Comparison of ENCODE assay signal across 33 cellular contexts in the genomic region with DNA sequence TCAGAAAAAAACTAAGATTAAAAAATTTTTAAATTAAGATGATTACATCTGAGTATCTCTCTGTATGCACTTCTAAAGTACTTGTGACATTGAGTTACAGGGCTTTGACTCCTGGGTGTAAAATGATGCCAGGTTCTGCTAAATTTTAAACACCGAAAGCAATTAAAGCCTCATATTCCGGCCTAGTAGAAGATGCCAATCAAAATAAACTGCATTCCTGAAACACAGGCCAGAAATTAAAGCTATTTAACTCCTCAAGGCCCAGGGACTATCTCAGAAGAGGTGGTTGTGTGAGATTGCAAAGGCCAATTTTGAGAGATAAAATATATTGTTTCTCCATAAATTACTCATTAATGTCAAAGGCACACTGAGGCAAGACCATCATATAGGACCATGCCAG.
"Had no signal": no experiment of that assay in that cellular context is flagged by ENCODE, and none has a peak within 500 bp of the region (broad histone marks: within the 10 kb centered on the region; RNA-seq: fewer than 3 reads in every experiment).

No MANE protein-coding gene starts in this region.

- DNase-seq: activated B cell treated with CpG ODN at 0.5 μM for 24 hours; activated CD4-positive, alpha-beta T cell treated with anti-CD3 and anti-CD28 coated beads for 48 hours; activated CD4-positive, alpha-beta T cell treated with anti-CD3 and anti-CD28 coated beads, Interleukin-2, amount 50 U/mL, for 1 hour; activated CD4-positive, alpha-beta T cell treated with anti-CD3 and anti-CD28 coated beads, Interleukin-2, amount 50 U/mL, for 48 hours; activated CD8-positive, alpha-beta memory T cell treated with anti-CD3 and anti-CD28 coated beads for 24 hours; activated CD8-positive, alpha-beta T cell treated with anti-CD3 and anti-CD28 coated beads for 36 hours; activated effector memory CD4-positive, alpha-beta T cell treated with Interleukin-2 at 50 U/mL for 16 hours; activated gamma-delta T cell treated with Interleukin-2 at 50 U/mL for 16 hours; activated naive CD4-positive, alpha-beta T cell treated with Interleukin-2 at 50 U/mL for 16 hours; activated naive CD8-positive, alpha-beta T cell treated with anti-CD3 and anti-CD28 coated beads for 36 hours; activated naive CD8-positive, alpha-beta T cell treated with anti-CD3 and anti-CD28 coated beads, Interleukin-2, amount 50 U/mL, for 24 hours; activated T-cell treated with anti-CD3 and anti-CD28 coated beads, Interleukin-2, amount 50 U/mL, for 4 hours; adrenal gland; brain microvascular endothelial cell; caudate nucleus; cortex of kidney; dermis blood vessel endothelial cell; effector CD4-positive, alpha-beta T cell; effector memory CD8-positive, alpha-beta T cell; erythroblast; foreskin keratinocyte; gastrocnemius medialis; heart right ventricle; T-helper 17 cell; T1000; WERI-Rb-1 had no signal

- H3K4me1 ChIP-seq: adrenal gland, esophagus muscularis mucosa, gastrocnemius medialis, heart right ventricle had no signal

- H3K4me3 Mint-ChIP-seq: activated B cell treated with CpG ODN at 0.5 μM for 24 hours; activated CD8-positive, alpha-beta T cell treated with anti-CD3 and anti-CD28 coated beads for 36 hours; activated naive CD4-positive, alpha-beta T cell treated with anti-CD3 and anti-CD28 coated beads, Interleukin-2, amount 50 U/mL, for 24 hours; activated naive CD8-positive, alpha-beta T cell treated with anti-CD3 and anti-CD28 coated beads for 36 hours; activated naive CD8-positive, alpha-beta T cell treated with anti-CD3 and anti-CD28 coated beads, Interleukin-2, amount 50 U/mL, for 24 hours; activated T-cell treated with anti-CD3 and anti-CD28 coated beads, Interleukin-2, amount 50 U/mL, for 4 hours; activated T-helper 17 cell treated with anti-CD3 and anti-CD28 coated beads, Interleukin-2, amount 50 U/mL, for 72 hours; effector memory CD8-positive, alpha-beta T cell; T-helper 17 cell; T-helper 2 cell treated with Interferon-gamma antibody and Interleukin-4, amounts not matched to agents 5 μg/mL and 100 μg/mL, for 36 hours had no signal

- H3K27ac ChIP-seq: adrenal gland, brain microvascular endothelial cell, esophagus muscularis mucosa, foreskin keratinocyte, gastrocnemius medialis, heart right ventricle, hepatocyte, WERI-Rb-1 had no signal

- ATAC-seq: activated CD4-positive, CD25-positive, alpha-beta regulatory T cell treated with anti-CD3 and anti-CD28 coated beads, Interleukin-2, amount 50 U/mL, for 24 hours; activated CD8-positive, alpha-beta T cell treated with anti-CD3 and anti-CD28 coated beads for 36 hours; activated naive CD8-positive, alpha-beta T cell treated with anti-CD3 and anti-CD28 coated beads, Interleukin-2, amount 50 U/mL, for 24 hours; activated T-cell treated with anti-CD3 and anti-CD28 coated beads, Interleukin-2, amount 50 U/mL, for 4 hours; activated T-helper 17 cell treated with anti-CD3 and anti-CD28 coated beads, Interleukin-2, amount 50 U/mL, for 72 hours; effector memory CD8-positive, alpha-beta T cell; foreskin keratinocyte; gastrocnemius medialis; heart right ventricle; T-helper 17 cell had no signal

- H2AFZ ChIP-seq: hepatocyte had no signal

- H3K4me1 Mint-ChIP-seq: activated naive CD4-positive, alpha-beta T cell treated with anti-CD3 and anti-CD28 coated beads, Interleukin-2, amount 50 U/mL, for 24 hours; activated T-helper 17 cell treated with anti-CD3 and anti-CD28 coated beads, Interleukin-2, amount 50 U/mL, for 72 hours; T-helper 17 cell had no signal

- H3K27me3 ChIP-seq: adrenal gland, ascending aorta, brain microvascular endothelial cell, esophagus muscularis mucosa, foreskin keratinocyte, gastrocnemius medialis, heart right ventricle, hepatocyte had no signal

- H3K4me3 ChIP-seq: adrenal gland, ascending aorta, esophagus muscularis mucosa, gastrocnemius medialis, heart right ventricle, hepatocyte had no signal

- H3K36me3 ChIP-seq: adrenal gland, ascending aorta, brain microvascular endothelial cell, esophagus muscularis mucosa, gastrocnemius medialis, heart right ventricle, WERI-Rb-1 had no signal

- H3K27ac Mint-ChIP-seq: activated B cell treated with CpG ODN at 0.5 μM for 24 hours; activated CD8-positive, alpha-beta T cell treated with anti-CD3 and anti-CD28 coated beads for 36 hours; activated naive CD4-positive, alpha-beta T cell treated with anti-CD3 and anti-CD28 coated beads, Interleukin-2, amount 50 U/mL, for 24 hours; activated naive CD8-positive, alpha-beta T cell treated with anti-CD3 and anti-CD28 coated beads for 36 hours; activated naive CD8-positive, alpha-beta T cell treated with anti-CD3 and anti-CD28 coated beads, Interleukin-2, amount 50 U/mL, for 24 hours; activated T-helper 17 cell treated with anti-CD3 and anti-CD28 coated beads, Interleukin-2, amount 50 U/mL, for 72 hours; effector memory CD8-positive, alpha-beta T cell; T-helper 17 cell; T-helper 2 cell treated with Interferon-gamma antibody and Interleukin-4, amounts not matched to agents 5 μg/mL and 100 μg/mL, for 36 hours had no signal

- H3K9me3 Mint-ChIP-seq: activated B cell treated with CpG ODN at 0.5 μM for 24 hours; activated CD8-positive, alpha-beta T cell treated with anti-CD3 and anti-CD28 coated beads for 36 hours; activated naive CD4-positive, alpha-beta T cell treated with anti-CD3 and anti-CD28 coated beads, Interleukin-2, amount 50 U/mL, for 24 hours; activated naive CD8-positive, alpha-beta T cell treated with anti-CD3 and anti-CD28 coated beads for 36 hours; activated naive CD8-positive, alpha-beta T cell treated with anti-CD3 and anti-CD28 coated beads, Interleukin-2, amount 50 U/mL, for 24 hours; activated T-cell treated with anti-CD3 and anti-CD28 coated beads, Interleukin-2, amount 50 U/mL, for 4 hours; activated T-helper 17 cell treated with anti-CD3 and anti-CD28 coated beads, Interleukin-2, amount 50 U/mL, for 72 hours; effector memory CD8-positive, alpha-beta T cell; T-helper 2 cell treated with Interferon-gamma antibody and Interleukin-4, amounts not matched to agents 5 μg/mL and 100 μg/mL, for 36 hours had no signal

- H3K27me3 Mint-ChIP-seq: activated B cell treated with CpG ODN at 0.5 μM for 24 hours, T-helper 17 cell had no signal

- H3K9me3 ChIP-seq: adrenal gland, ascending aorta, esophagus muscularis mucosa, gastrocnemius medialis, heart right ventricle had no signal

- H3K4me2 ChIP-seq: hepatocyte had no signal

- H3K36me3 Mint-ChIP-seq: activated naive CD4-positive, alpha-beta T cell treated with anti-CD3 and anti-CD28 coated beads, Interleukin-2, amount 50 U/mL, for 24 hours; activated naive CD8-positive, alpha-beta T cell treated with anti-CD3 and anti-CD28 coated beads for 36 hours had no signal

- H3K79me2 ChIP-seq: hepatocyte had no signal
